8 cellular contexts compared by ENCODE assay signal in the genomic region with DNA sequence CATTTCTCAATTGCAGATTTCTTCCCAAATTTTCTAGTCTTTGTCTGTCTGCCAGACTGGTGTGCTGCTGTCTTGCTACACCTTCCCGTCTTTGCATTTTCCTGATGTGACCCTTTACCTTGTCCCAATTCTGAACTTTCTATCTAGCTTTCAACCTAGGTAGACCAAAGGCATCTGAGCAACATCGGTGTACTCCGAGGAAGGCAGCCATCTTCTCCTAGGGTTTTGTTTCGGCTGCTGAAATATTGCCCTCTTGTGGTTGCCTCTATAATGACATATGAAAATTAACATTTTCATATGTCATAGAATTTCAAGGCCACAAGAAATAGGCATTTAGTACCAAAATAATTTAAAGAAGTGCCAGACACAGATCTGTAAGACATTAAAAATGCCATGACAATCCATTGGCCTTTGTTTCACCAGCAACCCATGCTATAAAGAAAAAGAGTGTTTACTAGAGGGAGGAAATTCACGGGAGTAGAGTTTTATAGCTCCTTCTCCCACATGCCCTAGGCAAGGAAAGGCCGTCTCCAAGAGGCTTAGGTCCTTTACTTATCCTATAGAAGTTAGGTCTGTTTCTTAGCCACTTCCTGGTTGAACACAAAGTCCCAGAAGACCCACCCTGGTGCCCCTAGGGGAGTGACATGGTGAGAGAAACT. TPM values are rescaled to one million over a fixed set of nuclear protein-coding genes. Genes with fewer than 3 reads are reported as not detected.
DNase-seq lines count a peak whose midpoint lies in the region; ATAC-seq and TF ChIP-seq lines count a peak whose summit lies in the region.

No MANE protein-coding gene starts in this region.

- H3K4me3 ChIP-seq in SK-N-MC (peak overlapping the region; percentile 69), breast epithelium (peak overlapping the region in 2 of 3 donors; percentile 32 to 54), kidney epithelial cell (ENCODE audit: low read depth, low read length) (no peak overlapping the region)

- intact Hi-C loops in breast epithelium (cut with DNase I; ENCODE audit: low total_unique reads) = no loop called here

- H3K36me3 ChIP-seq in SK-N-MC (ENCODE audit: insufficient read depth, low read length) (no peaks in the 10 kb centered on the region), breast epithelium (no peaks in the 10 kb centered on the region), kidney epithelial cell (ENCODE audit: control insufficient read depth, insufficient read depth, low read length) (no peaks in the 10 kb centered on the region)

- TF ChIP-seq CTCF in breast epithelium (IDR thresholded peaks at IDR 0.05) (peak; percentile 73 to 82 (median 79)), kidney epithelial cell (IDR thresholded peaks at IDR 0.05; ENCODE audit: insufficient read depth, low read length, poor library complexity, severe bottlenecking) (peak; percentile 66)

- H3K4me1 ChIP-seq in breast epithelium = no peaks in the 10 kb centered on the region

- H3K9ac ChIP-seq in SK-N-MC (ENCODE audit: insufficient read length) = no peak overlapping the region

- ATAC-seq in GM19395 (IDR thresholded peaks at IDR 0.05; ENCODE audit: unreplicated experiment) = peak; percentile 66

- DNase-seq in DMS114 treated with DMSO at 0.1 percent for 48 hours (lab: John Stamatoyannopoulos, UW; ENCODE audit: unreplicated experiment) (peak; percentile 45), HuH-7.5 (ENCODE audit: low spot score) (peak; percentile 19), SK-N-MC (ENCODE audit: low read depth, low spot score) (no peak), breast epithelium (ENCODE audit: low spot score in 2 of 2) (no peak), kidney epithelial cell (ENCODE audit: low read depth) (peak; percentile 4), mesenteric fat pad (ENCODE audit: low spot score) (no peak)
- DNase-seq in stimulated activated CD4-positive, alpha-beta T cell treated with anti-CD3 and anti-CD28 coated beads, TNF-alpha, amount 100 ng/mL, for 24 hours (ENCODE audit: low read depth in 3 of 3) = peak in 2 of 3 experiments; percentile 8 to 17

- H3K9me3 ChIP-seq in SK-N-MC (ENCODE audit: low read depth, low read length) (no peaks in the 10 kb centered on the region), breast epithelium (no peaks in the 10 kb centered on the region)

- no peak for TF ChIP-seq POLR2A in breast epithelium (IDR thresholded peaks at IDR 0.05)

- H3K27ac ChIP-seq in SK-N-MC = no peak overlapping the region
- H3K27ac ChIP-seq in breast epithelium = no peak overlapping the region

- H3K27me3 ChIP-seq in breast epithelium (no peaks in the 10 kb centered on the region), kidney epithelial cell (ENCODE audit: control insufficient read depth, insufficient read depth, low read length) (peaks cover 2% of the 10 kb centered on the region)

RNA-seq across cellular contexts. Expression of a gene that starts 23.4 kb away (rescaled TPM):
- total RNA-seq in breast epithelium = 1 to 10 TPM in 2 of 3 donors, not detected in 1; 1.2 to 2.0 TPM
- total RNA-seq in kidney epithelial cell = not detected in 2 replicates
- total RNA-seq in mesenteric fat pad = not detected

RNA-seq across cellular contexts. Expression of a gene that starts 41.4 kb away (rescaled TPM):
- 1 to 10 TPM in 2 of 3 donors, under 1 TPM in 1; 0.16 to 4.3 (median 2.2) TPM for total RNA-seq in breast epithelium
- total RNA-seq in kidney epithelial cell = not detected in 2 replicates
- not detected for total RNA-seq in mesenteric fat pad

RNA-seq across cellular contexts. Expression of a gene that starts 48.6 kb away (rescaled TPM):
- total RNA-seq in breast epithelium = not detected
- total RNA-seq in kidney epithelial cell = not detected in 2 replicates
- not detected for total RNA-seq in mesenteric fat pad

Comparison
In these comparisons a context has a peak if more than half of its experiments do, and no peak if none do; other contexts are left out.
1. DNase-seq: peak in DMS114 treated with DMSO at 0.1 percent for 48 hours (single experiment), HuH-7.5 (single experiment), kidney epithelial cell (single experiment) and stimulated activated CD4-positive, alpha-beta T cell treated with anti-CD3 and anti-CD28 coated beads, TNF-alpha, amount 100 ng/mL, for 24 hours (2 of 3); none in SK-N-MC (single experiment), breast epithelium (0 of 2) and mesenteric fat pad (single experiment).